10 cellular contexts compared by ENCODE assay signal in genomic region chr6:144543006-144543871, GRCh38.
DNase-seq lines count a peak whose midpoint lies in the region; ATAC-seq lines count a peak whose summit lies in the region.
"Had no signal": no experiment of that assay in that cellular context is flagged by ENCODE, and none has a peak within 500 bp of the region (broad histone marks: within the 10 kb centered on the region; RNA-seq: fewer than 3 reads in every experiment).

No MANE protein-coding gene starts in this region.

- H3K36me3 ChIP-seq in SJCRH30: peaks cover 16% of the 10 kb centered on the region; the same call in 1 of the 2 replicates
- H3K36me3 ChIP-seq: ovary had no signal

- intact Hi-C loops in head of caudate nucleus (cut with DNase I): no loop called here

- no peak overlapping the region for H3K4me3 ChIP-seq in SJCRH30
- H3K4me3 ChIP-seq: ovary had no signal

- no peaks in the 10 kb centered on the region for H3K4me1 ChIP-seq in SJCRH30

- DNase-seq in AML-193 (lab: John Stamatoyannopoulos, UW) (peak; percentile 98 to 99), HK-2 (ENCODE audit: unreplicated experiment) (peak; percentile 29), SJCRH30 (peak; percentile 13 to 23), glomerular visceral epithelial cell (ENCODE audit: extremely low spot score) (peak; percentile 83), COLO668 (lab: John Stamatoyannopoulos, UW; ENCODE audit: unreplicated experiment) (no peak), head of caudate nucleus (no peak)
- DNase-seq in stimulated activated CD4-positive, alpha-beta T cell treated with anti-CD3 and anti-CD28 coated beads, Interleukin-1b, Interleukin-23, amount 100 ng/mL, for 48 hours: no peak
- DNase-seq: activated CD8-positive, alpha-beta memory T cell treated with anti-CD3 and anti-CD28 coated beads, Interleukin-2, amount 50 U/mL, for 4 hours; ovary had no signal

- H3K27ac ChIP-seq in SJCRH30: no peak overlapping the region
- H3K27ac ChIP-seq: ovary had no signal

- H3K27me3 ChIP-seq in SJCRH30: no peaks in the 10 kb centered on the region
- H3K27me3 ChIP-seq: ovary had no signal

- H3K9me3 ChIP-seq in SJCRH30 (replicated peaks): no peaks in the 10 kb centered on the region
- H3K9me3 ChIP-seq: ovary had no signal

- ATAC-seq in HG02938 (IDR thresholded peaks at IDR 0.05; ENCODE audit: unreplicated experiment): no peak

Comparison
In these comparisons a context has a peak if more than half of its experiments do, and no peak if none do; other contexts are left out.
1. DNase-seq: peak in AML-193 (2 of 2), HK-2 (single experiment), SJCRH30 (2 of 2) and glomerular visceral epithelial cell (single experiment); none in COLO668 (single experiment), head of caudate nucleus (0 of 42) and stimulated activated CD4-positive, alpha-beta T cell treated with anti-CD3 and anti-CD28 coated beads, Interleukin-1b, Interleukin-23, amount 100 ng/mL, for 48 hours (single experiment).